8 cellular contexts compared by ENCODE assay signal in genomic region chr4:173257732-173258717, GRCh38.
A peak's percentile ranks its signal among the peaks of the same experiment; 100 is the strongest.
DNase-seq lines count a peak whose midpoint lies in the region; ATAC-seq and TF ChIP-seq lines count a peak whose summit lies in the region.

No MANE protein-coding gene starts in this region.

- no peak overlapping the region for H3K4me3 Mint-ChIP-seq in naive thymus-derived CD8-positive, alpha-beta T cell

- no peaks in the 10 kb centered on the region for H3K36me3 ChIP-seq in suprapubic skin

- no peak for TF ChIP-seq POLR2A in suprapubic skin (IDR thresholded peaks at IDR 0.05)

- no peak overlapping the region for H3K4me3 ChIP-seq in epithelial cell of esophagus (ENCODE audit: low read length)
- no peak overlapping the region for H3K4me3 ChIP-seq in suprapubic skin

- TF ChIP-seq CTCF in epithelial cell of esophagus (IDR thresholded peaks at IDR 0.05; ENCODE audit: insufficient read depth, low read depth, low read length, missing control alignments) (peak; percentile 94), suprapubic skin (IDR thresholded peaks at IDR 0.05) (peak; percentile 46 to 71)

- 50% methylated on average over 4 of the region's 4 CpGs for WGBS in suprapubic skin

- no peaks in the 10 kb centered on the region for H3K27me3 Mint-ChIP-seq in naive thymus-derived CD8-positive, alpha-beta T cell

- POLR2A ChIA-PET in naive thymus-derived CD8-positive, alpha-beta T cell (lab: Charles Lee): no interaction called here

- peak overlapping the region in 2 of 10 donors; percentile 5 to 41 for H3K27ac Mint-ChIP-seq in naive thymus-derived CD8-positive, alpha-beta T cell

- H3K4me1 Mint-ChIP-seq in naive thymus-derived CD8-positive, alpha-beta T cell: peaks cover 5 to 17% (median 12%) of the 10 kb centered on the region in 4 donors

- ATAC-seq in HG03354 (IDR thresholded peaks at IDR 0.05; ENCODE audit: poor library complexity, severe bottlenecking, unreplicated experiment): peak; percentile 88
- ATAC-seq in naive thymus-derived CD8-positive, alpha-beta T cell: peak; percentile 72 to 77

- H3K27me3 ChIP-seq in suprapubic skin: no peaks in the 10 kb centered on the region

- H3K27ac ChIP-seq in suprapubic skin: no peak overlapping the region

- H3K36me3 Mint-ChIP-seq in naive thymus-derived CD8-positive, alpha-beta T cell: peaks cover 0 to 6% (median 0%) of the 10 kb centered on the region in 3 donors

- peak; percentile 57 for DNase-seq in COLO668 (lab: John Stamatoyannopoulos, UW; ENCODE audit: unreplicated experiment)
- DNase-seq in GM19240 (ENCODE audit: insufficient read length, low spot score): peak; percentile 8
- peak; percentile 78 for DNase-seq in NCI-H69 (lab: John Stamatoyannopoulos, UW)
- peak; percentile 4 for DNase-seq in activated CD8-positive, alpha-beta memory T cell treated with anti-CD3 and anti-CD28 coated beads, Interleukin-2, amount 50 U/mL, for 1 hour (ENCODE audit: extremely low read depth)
- peak; percentile 71 for DNase-seq in epithelial cell of esophagus (ENCODE audit: low read depth)
- peak; percentile 6 to 77 (median 47) for DNase-seq in naive thymus-derived CD8-positive, alpha-beta T cell
- DNase-seq in suprapubic skin (ENCODE audit: low spot score in 2 of 2): no peak

- no peaks in the 10 kb centered on the region for H3K9me3 Mint-ChIP-seq in naive thymus-derived CD8-positive, alpha-beta T cell

- H3K4me1 ChIP-seq in suprapubic skin: no peaks in the 10 kb centered on the region

- TF ChIP-seq EP300 in suprapubic skin (IDR thresholded peaks at IDR 0.05): no peak

- H3K9me3 ChIP-seq in suprapubic skin: no peaks in the 10 kb centered on the region

Comparison
In these comparisons a context has a peak if more than half of its experiments do, and no peak if none do; other contexts are left out.
1. DNase-seq: peak in COLO668 (single experiment), GM19240 (single experiment), NCI-H69 (single experiment), activated CD8-positive, alpha-beta memory T cell treated with anti-CD3 and anti-CD28 coated beads, Interleukin-2, amount 50 U/mL, for 1 hour (single experiment), epithelial cell of esophagus (single experiment) and naive thymus-derived CD8-positive, alpha-beta T cell (10 of 10); none in suprapubic skin (0 of 2).